In genomic region chr10:131081386-131081785, GRCh38 we compare ENCODE assay signal across 14 cellular contexts.
DNase-seq lines count a peak whose midpoint lies in the region; ATAC-seq and TF ChIP-seq lines count a peak whose summit lies in the region.
"Had no signal": no experiment of that assay in that cellular context is flagged by ENCODE, and none has a peak within 500 bp of the region (broad histone marks: within the 10 kb centered on the region; RNA-seq: fewer than 3 reads in every experiment).

No MANE protein-coding gene starts in this region.

- H3K27ac Mint-ChIP-seq in activated naive CD8-positive, alpha-beta T cell treated with anti-CD3 and anti-CD28 coated beads for 36 hours: peak overlapping the region; percentile 15
- peak overlapping the region; percentile 33 for H3K27ac Mint-ChIP-seq in stimulated activated naive B cell treated with anti-CD40 and anti-IgM and Interleukin-4, amounts not matched to agents 10 μg/mL and 1 μg/mL and 100 μg/mL, for 72 hours
- H3K27ac Mint-ChIP-seq: type B pancreatic cell had no signal

- in situ Hi-C loops in GM13977 (cut with MboI; ENCODE audit: low pct_unique_long_range_greater_than_20kb, low sequenced_read_pairs, unreplicated experiment): no loop called here

- no peaks in the 10 kb centered on the region for H3K9me3 Mint-ChIP-seq in activated naive CD8-positive, alpha-beta T cell treated with anti-CD3 and anti-CD28 coated beads for 36 hours
- no peaks in the 10 kb centered on the region for H3K9me3 Mint-ChIP-seq in stimulated activated naive B cell treated with anti-CD40 and anti-IgM and Interleukin-4, amounts not matched to agents 10 μg/mL and 1 μg/mL and 100 μg/mL, for 72 hours
- H3K9me3 Mint-ChIP-seq: type B pancreatic cell had no signal

- peak; percentile 19 for DNase-seq in stimulated activated CD4-positive, alpha-beta T cell treated with anti-CD3 and anti-CD28 coated beads, Interleukin-15, amount 100 ng/mL, for 24 hours
- DNase-seq in stimulated activated CD4-positive, alpha-beta T cell treated with anti-CD3 and anti-CD28 coated beads, Interleukin-4, amount 100 ng/mL, for 4 hours: no peak
- DNase-seq in LNCaP clone FGC (ENCODE audit: low read depth): peak; percentile 14
- no peak for DNase-seq in activated naive CD8-positive, alpha-beta T cell treated with anti-CD3 and anti-CD28 coated beads for 36 hours
- DNase-seq in stimulated activated naive B cell treated with anti-CD40 and anti-IgM and Interleukin-4, amounts not matched to agents 10 μg/mL and 1 μg/mL and 100 μg/mL, for 72 hours: no peak
- no peak for DNase-seq in SW 1271 (lab: John Stamatoyannopoulos, UW)
- DNase-seq in GM13977 (ENCODE audit: low spot score): no peak
- DNase-seq in occipital lobe (lab: John Stamatoyannopoulos, UW): no peak
- DNase-seq: left lung, MV-4-11, NCI-H2107, NCI-H748 treated with DMSO at 0.1 percent for 48 hours had no signal

- H3K27me3 Mint-ChIP-seq in activated naive CD8-positive, alpha-beta T cell treated with anti-CD3 and anti-CD28 coated beads for 36 hours: no peaks in the 10 kb centered on the region
- H3K27me3 Mint-ChIP-seq in stimulated activated naive B cell treated with anti-CD40 and anti-IgM and Interleukin-4, amounts not matched to agents 10 μg/mL and 1 μg/mL and 100 μg/mL, for 72 hours: peaks cover 0 to 7% of the 10 kb centered on the region in 2 donors

- H3K4me3 Mint-ChIP-seq in activated naive CD8-positive, alpha-beta T cell treated with anti-CD3 and anti-CD28 coated beads for 36 hours: peak overlapping the region; percentile 44
- H3K4me3 Mint-ChIP-seq in stimulated activated naive B cell treated with anti-CD40 and anti-IgM and Interleukin-4, amounts not matched to agents 10 μg/mL and 1 μg/mL and 100 μg/mL, for 72 hours: no peak overlapping the region
- H3K4me3 Mint-ChIP-seq: type B pancreatic cell had no signal

- H3K4me1 Mint-ChIP-seq in activated naive CD8-positive, alpha-beta T cell treated with anti-CD3 and anti-CD28 coated beads for 36 hours: peaks cover 21% of the 10 kb centered on the region
- H3K4me1 Mint-ChIP-seq in stimulated activated naive B cell treated with anti-CD40 and anti-IgM and Interleukin-4, amounts not matched to agents 10 μg/mL and 1 μg/mL and 100 μg/mL, for 72 hours: no peaks in the 10 kb centered on the region

- H3K36me3 Mint-ChIP-seq in activated naive CD8-positive, alpha-beta T cell treated with anti-CD3 and anti-CD28 coated beads for 36 hours: no peaks in the 10 kb centered on the region
- H3K36me3 Mint-ChIP-seq in stimulated activated naive B cell treated with anti-CD40 and anti-IgM and Interleukin-4, amounts not matched to agents 10 μg/mL and 1 μg/mL and 100 μg/mL, for 72 hours: no peaks in the 10 kb centered on the region
- H3K36me3 Mint-ChIP-seq: type B pancreatic cell had no signal

- no peak for TF ChIP-seq CTCF in LNCaP clone FGC (IDR thresholded peaks at IDR 0.05; ENCODE audit: control insufficient read depth, extremely low read depth, insufficient read depth)
- no peak for TF ChIP-seq CTCF in GM13977 (IDR thresholded peaks at IDR 0.05; ENCODE audit: extremely low read depth, insufficient read depth, missing control alignments)

- no peak for ATAC-seq in stimulated activated naive B cell treated with anti-CD40 and anti-IgM and Interleukin-4, amounts not matched to agents 10 μg/mL and 1 μg/mL and 100 μg/mL, for 72 hours (replicated peaks)
- ATAC-seq: gastroesophageal sphincter, left lung had no signal

- H3K4me3 ChIP-seq in LNCaP clone FGC (ENCODE audit: low read depth, low read length): no peak overlapping the region
- H3K4me3 ChIP-seq: gastroesophageal sphincter, left lung had no signal

Comparison
In these comparisons a context has a peak if more than half of its experiments do, and no peak if none do; other contexts are left out.
1. DNase-seq: peak in stimulated activated CD4-positive, alpha-beta T cell treated with anti-CD3 and anti-CD28 coated beads, Interleukin-15, amount 100 ng/mL, for 24 hours (single experiment) and LNCaP clone FGC (single experiment); none in stimulated activated CD4-positive, alpha-beta T cell treated with anti-CD3 and anti-CD28 coated beads, Interleukin-4, amount 100 ng/mL, for 4 hours (0 of 2), activated naive CD8-positive, alpha-beta T cell treated with anti-CD3 and anti-CD28 coated beads for 36 hours (single experiment), stimulated activated naive B cell treated with anti-CD40 and anti-IgM and Interleukin-4, amounts not matched to agents 10 μg/mL and 1 μg/mL and 100 μg/mL, for 72 hours (single experiment), SW 1271 (0 of 2), GM13977 (single experiment) and occipital lobe (single experiment).